16 cellular contexts compared by ENCODE assay signal in the genomic region with DNA sequence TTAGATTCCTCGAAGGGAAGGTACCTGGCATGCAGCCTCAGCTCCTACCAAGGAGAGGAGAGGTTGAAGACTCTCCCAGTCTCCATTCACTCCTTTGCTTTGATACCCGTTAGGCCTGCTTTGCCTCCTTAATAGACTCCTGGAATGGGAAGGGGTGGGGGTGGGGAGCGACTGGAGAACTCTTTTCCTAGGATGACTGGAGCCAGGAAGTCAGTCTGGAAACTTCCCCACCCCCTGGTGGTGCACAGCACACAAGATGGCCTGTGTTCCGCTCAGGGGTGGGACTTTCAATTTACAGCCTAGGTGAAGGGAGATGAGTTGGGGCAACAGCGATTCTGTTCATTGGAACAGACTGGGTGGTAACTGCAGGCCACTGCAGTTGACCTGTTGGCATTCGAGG. TPM values are rescaled to one million over a fixed set of nuclear protein-coding genes. Genes with fewer than 3 reads are reported as not detected.
DNase-seq lines count a peak whose midpoint lies in the region; ATAC-seq, FAIRE-seq and TF ChIP-seq lines count a peak whose summit lies in the region.
"Had no signal": no experiment of that assay in that cellular context is flagged by ENCODE, and none has a peak within 500 bp of the region (broad histone marks: within the 10 kb centered on the region; RNA-seq: fewer than 3 reads in every experiment).

No MANE protein-coding gene starts in this region.

- no peak overlapping the region for H3K4ac ChIP-seq in mesendoderm (ENCODE audit: low read depth, low read length)

- no peak overlapping the region for H2BK5ac ChIP-seq in mesendoderm (ENCODE audit: low read length)

- H3K36me3 Mint-ChIP-seq in astrocyte (ENCODE audit: low read depth, unreplicated experiment), result peaks cover 6% of the 10 kb centered on the region

- TF ChIP-seq CTCF in astrocyte (IDR thresholded peaks at IDR 0.05; ENCODE audit: insufficient read depth, low read depth, low read length), result peak; percentile 6

- H2BK120ac ChIP-seq in mesendoderm (ENCODE audit: low read depth, low read length), result no peak overlapping the region

- H3K18ac ChIP-seq in mesendoderm (ENCODE audit: low read length), result no peak overlapping the region

- WGBS in mesendoderm (ENCODE audit: extremely low coverage, insufficient coverage, low lambda C conversion rate), result no CpG with 5 or more reads among the region's 6 CpGs

- H3K9ac ChIP-seq in astrocyte (ENCODE audit: low read length) (no peak overlapping the region), mesendoderm (ENCODE audit: low read length) (no peak overlapping the region)

- no peak overlapping the region for H2AFZ ChIP-seq in astrocyte (ENCODE audit: low read depth, low read length)

- H3K79me2 ChIP-seq in astrocyte (ENCODE audit: insufficient read depth, low read length), result no peaks in the 10 kb centered on the region
- H3K79me2 ChIP-seq in mesendoderm (ENCODE audit: control insufficient read depth, insufficient read depth, low read length), result no peaks in the 10 kb centered on the region

- H3K23ac ChIP-seq in mesendoderm (ENCODE audit: low read length), result no peak overlapping the region

- H3K27me3 ChIP-seq in astrocyte (ENCODE audit: insufficient read depth, low read length) (no peaks in the 10 kb centered on the region), mesendoderm (ENCODE audit: insufficient read depth, low read length, poor library complexity) (no peaks in the 10 kb centered on the region)
- no peaks in the 10 kb centered on the region for H3K27me3 ChIP-seq in effector memory CD4-positive, alpha-beta T cell (replicated peaks; ENCODE audit: control insufficient read depth, insufficient read depth, low read length, poor library complexity, severe bottlenecking)
- H3K27me3 ChIP-seq: uterus had no signal

- CTCF ChIA-PET in HEK293T (lab: Yijun Ruan, JAX), result no interaction called here

- peaks cover 11% of the 10 kb centered on the region for H3K36me3 ChIP-seq in astrocyte (ENCODE audit: insufficient read depth, low read length)
- no peaks in the 10 kb centered on the region for H3K36me3 ChIP-seq in mesendoderm (ENCODE audit: control insufficient read depth, insufficient read depth, low read length)
- peaks cover 24% of the 10 kb centered on the region for H3K36me3 ChIP-seq in effector memory CD4-positive, alpha-beta T cell (ENCODE audit: control insufficient read depth, insufficient read depth, low read length)
- H3K36me3 ChIP-seq: uterus had no signal

- H3K27ac Mint-ChIP-seq in astrocyte (ENCODE audit: unreplicated experiment), result no peak overlapping the region
- H3K27ac Mint-ChIP-seq: activated CD4-positive, alpha-beta memory T cell treated with anti-CD3 and anti-CD28 coated beads for 36 hours; activated naive CD8-positive, alpha-beta T cell treated with anti-CD3 and anti-CD28 coated beads, Interleukin-2, amount 10 ng/mL, durations not matched to agents 7 days and 5 days had no signal

- H3K9me3 Mint-ChIP-seq in astrocyte (ENCODE audit: unreplicated experiment), result no peaks in the 10 kb centered on the region
- H3K9me3 Mint-ChIP-seq: activated CD4-positive, alpha-beta memory T cell treated with anti-CD3 and anti-CD28 coated beads for 36 hours; activated naive CD8-positive, alpha-beta T cell treated with anti-CD3 and anti-CD28 coated beads, Interleukin-2, amount 10 ng/mL, durations not matched to agents 7 days and 5 days had no signal

- no peak overlapping the region for H3K56ac ChIP-seq in mesendoderm (ENCODE audit: low read length)

- H3K4me2 ChIP-seq in astrocyte (ENCODE audit: low read length), result no peak overlapping the region
- no peak overlapping the region for H3K4me2 ChIP-seq in mesendoderm (ENCODE audit: low read length)

- H4K8ac ChIP-seq in mesendoderm (ENCODE audit: low read depth, low read length), result no peak overlapping the region

- H3K4me3 ChIP-seq in astrocyte (ENCODE audit: insufficient read depth, low read depth, low read length), result no peak overlapping the region
- H3K4me3 ChIP-seq in mesendoderm (ENCODE audit: low read length), result no peak overlapping the region
- H3K4me3 ChIP-seq in effector memory CD4-positive, alpha-beta T cell (ENCODE audit: insufficient read depth, low read depth, low read length, poor library complexity, severe bottlenecking), result no peak overlapping the region
- H3K4me3 ChIP-seq: psoas muscle, uterus had no signal

- H3K27ac ChIP-seq in astrocyte (ENCODE audit: low read depth, low read length), result no peak overlapping the region
- no peak overlapping the region for H3K27ac ChIP-seq in mesendoderm (ENCODE audit: low read depth, low read length)
- no peak overlapping the region for H3K27ac ChIP-seq in effector memory CD4-positive, alpha-beta T cell (ENCODE audit: insufficient read depth, low read length, poor library complexity, severe bottlenecking)
- H3K27ac ChIP-seq: psoas muscle had no signal

- peak; percentile 8 for DNase-seq in COR-L47 (lab: John Stamatoyannopoulos, UW)
- DNase-seq in HEK293T (ENCODE audit: extremely low spot score), result peak; percentile 39
- DNase-seq in astrocyte (ENCODE audit: low read depth), result no peak
- peak; percentile 87 for DNase-seq in mesendoderm
- DNase-seq in effector memory CD4-positive, alpha-beta T cell, result no peak
- DNase-seq: activated CD4-positive, alpha-beta memory T cell treated with anti-CD3 and anti-CD28 coated beads for 36 hours; activated naive CD8-positive, alpha-beta T cell treated with anti-CD3 and anti-CD28 coated beads, Interleukin-2, amount 10 ng/mL, durations not matched to agents 7 days and 5 days; GDM1; left ventricle myocardium superior; NCI-H1436; psoas muscle; uterus had no signal

- no peaks in the 10 kb centered on the region for H4K20me1 ChIP-seq in astrocyte (ENCODE audit: insufficient read depth, low read length)

- H3K79me1 ChIP-seq in mesendoderm (ENCODE audit: low read length), result no peaks in the 10 kb centered on the region

- POLR2A ChIA-PET in HEK293T (lab: Yijun Ruan, JAX), result no interaction called here

- no peak for FAIRE-seq in astrocyte (lab: Jason Lieb, UNC)

- ATAC-seq in GM18520 (IDR thresholded peaks at IDR 0.05; ENCODE audit: unreplicated experiment) (no peak), HG03097 (IDR thresholded peaks at IDR 0.05; ENCODE audit: low FRiP score, unreplicated experiment) (no peak), GM18502 (IDR thresholded peaks at IDR 0.05; ENCODE audit: poor library complexity, unreplicated experiment) (no peak)
- ATAC-seq: psoas muscle, Right ventricle myocardium inferior had no signal

- no peaks in the 10 kb centered on the region for H3K27me3 Mint-ChIP-seq in astrocyte (ENCODE audit: low read depth, unreplicated experiment)
- H3K27me3 Mint-ChIP-seq: activated CD4-positive, alpha-beta memory T cell treated with anti-CD3 and anti-CD28 coated beads for 36 hours; activated naive CD8-positive, alpha-beta T cell treated with anti-CD3 and anti-CD28 coated beads, Interleukin-2, amount 10 ng/mL, durations not matched to agents 7 days and 5 days had no signal

- H3K9me3 ChIP-seq in astrocyte (ENCODE audit: insufficient read depth, low read depth, low read length), result no peaks in the 10 kb centered on the region
- no peaks in the 10 kb centered on the region for H3K9me3 ChIP-seq in effector memory CD4-positive, alpha-beta T cell (ENCODE audit: control insufficient read depth, low read length)
- H3K9me3 ChIP-seq: psoas muscle, uterus had no signal

- no peak overlapping the region for H2BK15ac ChIP-seq in mesendoderm (replicated peaks; ENCODE audit: low read depth)

- peaks cover 5% of the 10 kb centered on the region for H3K4me1 ChIP-seq in astrocyte (ENCODE audit: insufficient read depth, low read length)
- peaks cover 2% of the 10 kb centered on the region for H3K4me1 ChIP-seq in mesendoderm (ENCODE audit: control insufficient read depth, low read depth, low read length)
- no peaks in the 10 kb centered on the region for H3K4me1 ChIP-seq in effector memory CD4-positive, alpha-beta T cell (ENCODE audit: control insufficient read depth, insufficient read depth, low read length, poor library complexity, severe bottlenecking)
- H3K4me1 ChIP-seq: psoas muscle, uterus had no signal

- H3K4me3 Mint-ChIP-seq in astrocyte (ENCODE audit: unreplicated experiment), result no peak overlapping the region
- H3K4me3 Mint-ChIP-seq: activated CD4-positive, alpha-beta memory T cell treated with anti-CD3 and anti-CD28 coated beads for 36 hours; activated naive CD8-positive, alpha-beta T cell treated with anti-CD3 and anti-CD28 coated beads, Interleukin-2, amount 10 ng/mL, durations not matched to agents 7 days and 5 days had no signal

- no peak overlapping the region for H2AK5ac ChIP-seq in mesendoderm (ENCODE audit: low read length)

- H4K5ac ChIP-seq in mesendoderm (ENCODE audit: low read length), result no peak overlapping the region

- H3K4me1 Mint-ChIP-seq in astrocyte (ENCODE audit: low read depth, unreplicated experiment), result peaks cover 4% of the 10 kb centered on the region
- H3K4me1 Mint-ChIP-seq: activated naive CD8-positive, alpha-beta T cell treated with anti-CD3 and anti-CD28 coated beads, Interleukin-2, amount 10 ng/mL, durations not matched to agents 7 days and 5 days had no signal

TF ChIP-seq in HEK293T, 16 proteins besides CTCF, POLR2A, EP300 and RAD21:
- TF ChIP-seq FOXK2 (IDR thresholded peaks at IDR 0.05), result no peak
- no peak for TF ChIP-seq FOXM1 (IDR thresholded peaks at IDR 0.05; ENCODE audit: borderline replicate concordance)
- TF ChIP-seq SUZ12 (IDR thresholded peaks at IDR 0.05), result no peak
- TF ChIP-seq, protein P1, sequence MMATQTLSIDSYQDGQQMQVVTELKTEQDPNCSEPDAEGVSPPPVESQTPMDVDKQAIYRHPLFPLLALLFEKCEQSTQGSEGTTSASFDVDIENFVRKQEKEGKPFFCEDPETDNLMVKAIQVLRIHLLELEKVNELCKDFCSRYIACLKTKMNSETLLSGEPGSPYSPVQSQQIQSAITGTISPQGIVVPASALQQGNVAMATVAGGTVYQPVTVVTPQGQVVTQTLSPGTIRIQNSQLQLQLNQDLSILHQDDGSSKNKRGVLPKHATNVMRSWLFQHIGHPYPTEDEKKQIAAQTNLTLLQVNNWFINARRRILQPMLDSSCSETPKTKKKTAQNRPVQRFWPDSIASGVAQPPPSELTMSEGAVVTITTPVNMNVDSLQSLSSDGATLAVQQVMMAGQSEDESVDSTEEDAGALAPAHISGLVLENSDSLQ (IDR thresholded peaks at IDR 0.05), result no peak

RNA-seq across cellular contexts. Expression of a gene that starts 21.4 kb away (rescaled TPM):
- total RNA-seq in astrocyte, result 0.41 TPM in 1 of 2 replicates, not detected in the other
- polyA plus RNA-seq in mesendoderm (2013, experiment 1 of 2), result 0.03 TPM
- polyA plus RNA-seq in mesendoderm (2013, experiment 2 of 2), result 0.01 TPM

RNA-seq across cellular contexts. Expression of a gene that starts 34.5 kb away (rescaled TPM):
- total RNA-seq in astrocyte, result 145 and 178 TPM in 2 replicates
- polyA plus RNA-seq in mesendoderm (2013, experiment 1 of 2), result 33.3 TPM
- 32.7 TPM for polyA plus RNA-seq in mesendoderm (2013, experiment 2 of 2)

RNA-seq across cellular contexts. Expression of a gene that starts 56.7 kb away (rescaled TPM):
- not detected in 2 replicates for total RNA-seq in astrocyte
- not detected for polyA plus RNA-seq in mesendoderm (2013, experiment 1 of 2)
- polyA plus RNA-seq in mesendoderm (2013, experiment 2 of 2), result not detected
- total RNA-seq: activated CD4-positive, alpha-beta memory T cell treated with anti-CD3 and anti-CD28 coated beads for 36 hours; activated naive CD8-positive, alpha-beta T cell treated with anti-CD3 and anti-CD28 coated beads, Interleukin-2, amount 10 ng/mL, durations not matched to agents 7 days and 5 days; left ventricle myocardium superior; psoas muscle; Right ventricle myocardium inferior; uterus had no signal
- polyA plus RNA-seq: psoas muscle had no signal

Comparison
In these comparisons a context has a peak if more than half of its experiments do, and no peak if none do; other contexts are left out.
1. DNase-seq: peak in COR-L47 (single experiment), HEK293T (single experiment) and mesendoderm (single experiment); none in astrocyte (single experiment) and effector memory CD4-positive, alpha-beta T cell (0 of 3).